29 cellular contexts compared by ENCODE assay signal in the genomic region with DNA sequence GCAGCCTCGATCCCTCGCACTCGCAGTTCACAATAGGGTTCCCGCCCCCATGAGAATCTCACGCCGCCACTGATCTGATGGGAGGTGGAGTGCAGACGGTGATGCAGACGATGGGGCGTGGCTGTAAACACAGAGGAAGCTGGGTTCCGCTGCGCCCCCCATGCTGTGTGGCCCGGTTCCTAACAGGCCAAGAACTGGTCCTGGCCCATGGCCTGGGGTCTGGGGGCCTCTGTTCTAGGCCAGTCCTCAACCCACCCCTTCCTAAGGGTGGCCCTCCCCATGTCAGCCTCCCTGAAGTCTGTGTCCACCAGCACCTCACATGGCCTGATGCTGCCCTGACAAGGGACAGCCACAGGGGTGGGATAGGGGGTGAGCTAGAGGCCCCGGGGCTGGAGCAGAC. TPM values are rescaled to one million over a fixed set of nuclear protein-coding genes. Genes with fewer than 3 reads are reported as not detected.
"Had no signal": no experiment of that assay in that cellular context is flagged by ENCODE, and none has a peak within 500 bp of the region (broad histone marks: within the 10 kb centered on the region; RNA-seq: fewer than 3 reads in every experiment).

No MANE protein-coding gene starts in this region.

- ATAC-seq: activated CD8-positive, alpha-beta memory T cell treated with anti-CD3 and anti-CD28 coated beads, Interleukin-2, amount 10 ng/mL, durations not matched to agents 7 days and 5 days; activated naive CD4-positive, alpha-beta T cell treated with anti-CD3 and anti-CD28 coated beads, Interleukin-2, amount 50 U/mL, for 72 hours; activated naive CD8-positive, alpha-beta T cell treated with anti-CD3 and anti-CD28 coated beads, Interleukin-2, amount 50 U/mL, for 24 hours; body of pancreas; T-helper 17 cell; WTC11 had no signal

- DNase-seq: activated CD4-positive, alpha-beta T cell treated with anti-CD3 and anti-CD28 coated beads, Interleukin-2, amount 10 ng/mL, durations not matched to agents 24 days and 14 days; activated CD4-positive, alpha-beta T cell treated with anti-CD3 and anti-CD28 coated beads, Interleukin-2, amount 50 U/mL, for 48 hours; activated CD4-positive, CD25-positive, alpha-beta regulatory T cell treated with anti-CD3 and anti-CD28 coated beads, Interleukin-2, amount 50 U/mL, for 72 hours; activated CD8-positive, alpha-beta memory T cell treated with anti-CD3 and anti-CD28 coated beads, Interleukin-2, amount 10 ng/mL, durations not matched to agents 7 days and 5 days; activated effector memory CD4-positive, alpha-beta T cell treated with anti-CD3 and anti-CD28 coated beads, Interleukin-2, amount 50 U/mL, for 16 hours; activated naive CD4-positive, alpha-beta T cell treated with Interleukin-2 at 50 U/mL for 16 hours; activated naive CD8-positive, alpha-beta T cell treated with anti-CD3 and anti-CD28 coated beads, Interleukin-2, amount 50 U/mL, for 24 hours; activated T-cell treated with anti-CD3 and anti-CD28 coated beads, Interleukin-2, amount 50 U/mL, for 24 hours; amniotic stem cell; body of pancreas; NCI-H1092; NCI-H1417; NCI-H1930; NCI-H2171; NCI-H2227 treated with DMSO at 0.1 percent for 48 hours; NCI-H446 treated with DMSO at 0.1 percent for 48 hours; NCI-H526; NCI-H82; OCI-M1; SHP77 treated with DMSO at 0.1 percent for 48 hours; T-helper 17 cell; T-helper 9 cell had no signal

- H3K4me1 ChIP-seq: ascending aorta, body of pancreas, Peyer's patch had no signal

- H3K36me3 ChIP-seq: cardiac muscle cell, Peyer's patch had no signal

- H3K4me1 Mint-ChIP-seq: activated CD4-positive, alpha-beta T cell treated with anti-CD3 and anti-CD28 coated beads, Interleukin-2, amount 10 ng/mL, durations not matched to agents 24 days and 14 days; activated CD8-positive, alpha-beta memory T cell treated with anti-CD3 and anti-CD28 coated beads, Interleukin-2, amount 10 ng/mL, durations not matched to agents 7 days and 5 days; activated naive CD8-positive, alpha-beta T cell treated with anti-CD3 and anti-CD28 coated beads, Interleukin-2, amount 50 U/mL, for 24 hours; T-helper 17 cell; WTC11 had no signal

- H3K27me3 ChIP-seq: ascending aorta, body of pancreas, cardiac muscle cell, Peyer's patch had no signal

- H3K27ac Mint-ChIP-seq: activated CD4-positive, alpha-beta T cell treated with anti-CD3 and anti-CD28 coated beads, Interleukin-2, amount 10 ng/mL, durations not matched to agents 24 days and 14 days; activated CD8-positive, alpha-beta memory T cell treated with anti-CD3 and anti-CD28 coated beads, Interleukin-2, amount 10 ng/mL, durations not matched to agents 7 days and 5 days; activated naive CD4-positive, alpha-beta T cell treated with anti-CD3 and anti-CD28 coated beads, Interleukin-2, amount 50 U/mL, for 72 hours; activated naive CD8-positive, alpha-beta T cell treated with anti-CD3 and anti-CD28 coated beads, Interleukin-2, amount 50 U/mL, for 24 hours; activated T-cell treated with anti-CD3 and anti-CD28 coated beads, Interleukin-2, amount 50 U/mL, for 24 hours; T-helper 17 cell; WTC11 had no signal

- H3K27ac ChIP-seq: ascending aorta, body of pancreas, cardiac muscle cell, KMS-11, Peyer's patch, RWPE1 had no signal

- H3K4me3 Mint-ChIP-seq: activated CD4-positive, alpha-beta T cell treated with anti-CD3 and anti-CD28 coated beads, Interleukin-2, amount 10 ng/mL, durations not matched to agents 24 days and 14 days; activated CD8-positive, alpha-beta memory T cell treated with anti-CD3 and anti-CD28 coated beads, Interleukin-2, amount 10 ng/mL, durations not matched to agents 7 days and 5 days; activated naive CD8-positive, alpha-beta T cell treated with anti-CD3 and anti-CD28 coated beads, Interleukin-2, amount 50 U/mL, for 24 hours; activated T-cell treated with anti-CD3 and anti-CD28 coated beads, Interleukin-2, amount 50 U/mL, for 24 hours; T-helper 17 cell; WTC11 had no signal

- H3K36me3 Mint-ChIP-seq: activated CD8-positive, alpha-beta memory T cell treated with anti-CD3 and anti-CD28 coated beads, Interleukin-2, amount 10 ng/mL, durations not matched to agents 7 days and 5 days; activated naive CD4-positive, alpha-beta T cell treated with anti-CD3 and anti-CD28 coated beads, Interleukin-2, amount 50 U/mL, for 72 hours; WTC11 had no signal

- H3K9me3 Mint-ChIP-seq: activated CD4-positive, alpha-beta T cell treated with anti-CD3 and anti-CD28 coated beads, Interleukin-2, amount 10 ng/mL, durations not matched to agents 24 days and 14 days; activated naive CD4-positive, alpha-beta T cell treated with anti-CD3 and anti-CD28 coated beads, Interleukin-2, amount 50 U/mL, for 72 hours; activated naive CD8-positive, alpha-beta T cell treated with anti-CD3 and anti-CD28 coated beads, Interleukin-2, amount 50 U/mL, for 24 hours; activated T-cell treated with anti-CD3 and anti-CD28 coated beads, Interleukin-2, amount 50 U/mL, for 24 hours; WTC11 had no signal

- H3K27me3 Mint-ChIP-seq: activated CD4-positive, alpha-beta T cell treated with anti-CD3 and anti-CD28 coated beads, Interleukin-2, amount 10 ng/mL, durations not matched to agents 24 days and 14 days; activated CD8-positive, alpha-beta memory T cell treated with anti-CD3 and anti-CD28 coated beads, Interleukin-2, amount 10 ng/mL, durations not matched to agents 7 days and 5 days; activated naive CD8-positive, alpha-beta T cell treated with anti-CD3 and anti-CD28 coated beads, Interleukin-2, amount 50 U/mL, for 24 hours had no signal

- H3K9me3 ChIP-seq: ascending aorta, body of pancreas, Peyer's patch had no signal

- H3K4me3 ChIP-seq: ascending aorta, body of pancreas, cardiac muscle cell, Peyer's patch had no signal

RNA-seq across cellular contexts. Expression of a gene that starts 15.1 kb away (rescaled TPM):
- total RNA-seq: activated CD4-positive, alpha-beta T cell treated with anti-CD3 and anti-CD28 coated beads, Interleukin-2, amount 10 ng/mL, durations not matched to agents 24 days and 14 days; activated CD8-positive, alpha-beta memory T cell treated with anti-CD3 and anti-CD28 coated beads, Interleukin-2, amount 10 ng/mL, durations not matched to agents 7 days and 5 days; ascending aorta had no signal
